8 cellular contexts compared by ENCODE assay signal in the genomic region with DNA sequence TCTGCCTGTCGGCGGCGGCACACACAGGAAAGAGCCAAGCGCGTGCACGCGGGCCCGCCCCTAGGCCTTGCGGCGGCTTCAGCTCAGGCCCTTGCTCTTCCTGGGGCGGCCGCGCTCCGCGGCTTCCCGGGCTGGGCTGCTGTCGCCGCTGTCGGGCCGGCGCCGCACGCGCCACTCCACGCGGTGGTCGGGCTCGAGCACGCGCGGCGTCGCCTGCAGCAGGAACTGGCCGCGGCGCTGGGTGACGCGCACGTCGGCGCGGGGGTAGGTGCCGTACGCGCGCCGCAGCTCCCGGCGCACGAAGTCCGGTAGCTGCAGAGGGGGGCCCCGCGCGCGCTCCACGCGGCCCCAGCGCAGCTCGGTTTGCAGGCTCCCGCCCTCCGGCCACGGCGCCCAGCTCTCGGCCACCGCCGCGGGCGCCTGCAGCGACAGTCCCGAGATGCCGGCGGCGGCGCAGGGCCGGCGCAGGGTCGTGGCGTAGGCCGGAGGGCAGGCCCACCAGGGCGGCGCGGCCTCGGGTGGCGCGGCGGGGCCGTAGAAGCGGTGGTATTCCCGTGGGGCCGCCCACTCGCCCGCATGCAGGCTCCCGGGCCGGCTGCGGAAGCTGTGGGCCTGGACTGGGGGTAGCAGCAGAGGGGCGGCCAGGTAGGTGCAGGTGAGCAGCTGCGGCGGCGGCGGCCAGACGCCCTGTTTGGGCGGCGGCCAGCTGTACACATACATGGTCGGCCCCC. TPM values are rescaled to one million over a fixed set of nuclear protein-coding genes. Genes with fewer than 3 reads are reported as not detected.
DNase-seq lines count a peak whose midpoint lies in the region; ATAC-seq, FAIRE-seq and TF ChIP-seq lines count a peak whose summit lies in the region.

No MANE protein-coding gene starts in this region.

- H3K4ac ChIP-seq in neuronal stem cell (ENCODE audit: low read length): no peak overlapping the region

- TF ChIP-seq CTCF in GM23338 (conservative IDR thresholded peaks at IDR 0.05; ENCODE audit: low read depth in 2 of 2): no peak

- H2BK5ac ChIP-seq in neuronal stem cell (ENCODE audit: low read length): peak overlapping the region; percentile 3

- H3K9ac ChIP-seq in neuronal stem cell (ENCODE audit: low read depth, low read length, poor library complexity): peak overlapping the region; percentile 90

- H3K27ac ChIP-seq in GM23338 (ENCODE audit: low read depth) (peak overlapping the region; percentile 90; the same call in 1 of the 2 replicates), neuronal stem cell (replicated peaks; ENCODE audit: low read length) (no peak overlapping the region), substantia nigra (ENCODE audit: low read depth, low read length, poor library complexity, severe bottlenecking) (peak overlapping the region; percentile 71)

- H3K27me3 ChIP-seq in GM23338 (ENCODE audit: insufficient read depth) (no peaks in the 10 kb centered on the region), neuronal stem cell (ENCODE audit: control insufficient read depth in 3 of 3, insufficient read depth in 3 of 3, low read depth in 1 of 3, low read length in 3 of 3) (peaks cover 0 to 7% (median 2%) of the 10 kb centered on the region in 3 experiments)

- peaks cover 6% of the 10 kb centered on the region; the same call in 1 of the 2 replicates for H3K36me3 ChIP-seq in GM23338 (ENCODE audit: insufficient read depth)
- peaks cover 0 to 4% of the 10 kb centered on the region in 2 donors for H3K36me3 ChIP-seq in neuronal stem cell (replicated peaks in 1 of 2; ENCODE audit: control insufficient read depth in 2 of 2, insufficient read depth in 2 of 2, low read length in 2 of 2)

- H3K9me3 ChIP-seq in neuronal stem cell (replicated peaks in 1 of 2; ENCODE audit: control insufficient read depth in 2 of 2, insufficient read depth in 1 of 2, low read depth in 1 of 2, low read length in 2 of 2): no peaks in the 10 kb centered on the region

- no peak overlapping the region for H4K8ac ChIP-seq in neuronal stem cell (ENCODE audit: low read depth, low read length)

- H3K4me3 ChIP-seq in GM23338: peak overlapping the region; percentile 97
- H3K4me3 ChIP-seq in neuronal stem cell (ENCODE audit: low read length in 2 of 2): peak overlapping the region; percentile 73 to 80

- H3K4me1 Mint-ChIP-seq in GM23338: peaks cover 44% of the 10 kb centered on the region

- H3K27ac Mint-ChIP-seq in GM23338: peak overlapping the region; percentile 94

- H2AFZ ChIP-seq in GM23338: peak overlapping the region; percentile 74; the same call in 1 of the 2 replicates
- peak overlapping the region; percentile 93 for H2AFZ ChIP-seq in neuronal stem cell (ENCODE audit: low read length)

- H3K18ac ChIP-seq in neuronal stem cell (ENCODE audit: low read length): peak overlapping the region; percentile 94

- peaks cover 35% of the 10 kb centered on the region for H3F3A ChIP-seq in GM23338 (replicated peaks; ENCODE audit: low read depth)

- H3K14ac ChIP-seq in neuronal stem cell (ENCODE audit: low read length): peak overlapping the region; percentile 21

- DNase-seq in ELF-1 (ENCODE audit: low read depth, low spot score): peak; percentile 76
- DNase-seq in GM23338 (ENCODE audit: low spot score): peak; percentile 89
- peak; percentile 74 for DNase-seq in LHCN-M2 (ENCODE audit: low read depth)
- peak; percentile 43 for DNase-seq in SHP77 treated with DMSO at 0.1 percent for 48 hours (lab: John Stamatoyannopoulos, UW)
- DNase-seq in activated gamma-delta T cell treated with Interleukin-2 at 50 U/mL for 16 hours: peak; percentile 86
- DNase-seq in frontal cortex (ENCODE audit: low spot score in 2 of 2): peak; percentile 81 to 88
- DNase-seq in neuronal stem cell (ENCODE audit: low spot score): peak; percentile 48
- DNase-seq in substantia nigra (lab: John Stamatoyannopoulos, UW): peak in 46 of 49 donors; percentile 15 to 88 (median 58)

- H3K23ac ChIP-seq in neuronal stem cell (ENCODE audit: low read depth, low read length, poor library complexity): peak overlapping the region; percentile 76

- H3K9me2 ChIP-seq in GM23338 (ENCODE audit: insufficient read depth): no peaks in the 10 kb centered on the region

- peak overlapping the region; percentile 93 for H3K4me3 Mint-ChIP-seq in GM23338

- WGBS in neuronal stem cell (ENCODE audit: extremely low coverage in 2 of 2, insufficient read length in 2 of 2, insufficient replicate concordance in 1 of 2), 2 donors: no CpG with 5 or more reads among the region's 104 CpGs

- H3K9me3 Mint-ChIP-seq in GM23338: no peaks in the 10 kb centered on the region; the same call in 2 of the 3 replicates

- no peak for FAIRE-seq in frontal cortex (lab: Jason Lieb, UNC)

- H3K79me1 ChIP-seq in neuronal stem cell (ENCODE audit: low read depth, low read length): no peaks in the 10 kb centered on the region

- no peak overlapping the region for H2BK12ac ChIP-seq in neuronal stem cell (ENCODE audit: low read length)

- peaks cover 22% of the 10 kb centered on the region for H3K27me3 Mint-ChIP-seq in GM23338 (ENCODE audit: insufficient read depth, low read depth, poor library complexity)

- H2AK5ac ChIP-seq in neuronal stem cell (ENCODE audit: low read depth, low read length): peak overlapping the region; percentile 84

- H4K20me1 ChIP-seq in GM23338 (replicated peaks; ENCODE audit: insufficient read depth): peaks cover 11% of the 10 kb centered on the region

- peaks cover 44% of the 10 kb centered on the region for H3K4me1 ChIP-seq in GM23338 (ENCODE audit: insufficient read depth)
- H3K4me1 ChIP-seq in neuronal stem cell (ENCODE audit: control insufficient read depth in 2 of 2, insufficient read depth in 1 of 2, low read depth in 1 of 2, low read length in 2 of 2): peaks cover 7 to 20% of the 10 kb centered on the region in 2 donors

- ATAC-seq in GM23338: peak; percentile 74

- H3K4me2 ChIP-seq in GM23338 (peak overlapping the region; percentile 99), neuronal stem cell (ENCODE audit: insufficient read depth, low read length, poor library complexity, severe bottlenecking) (peak overlapping the region; percentile 95)

- no peak overlapping the region for H2BK15ac ChIP-seq in neuronal stem cell (ENCODE audit: low read length)

- H3K79me2 ChIP-seq in GM23338 (replicated peaks; ENCODE audit: insufficient read depth): peaks cover 33% of the 10 kb centered on the region

- no peak overlapping the region for H4K91ac ChIP-seq in neuronal stem cell (ENCODE audit: low read depth, low read length, poor library complexity)

- peak overlapping the region; percentile 61 for H2BK120ac ChIP-seq in neuronal stem cell (ENCODE audit: low read depth, low read length)

- peaks cover 26% of the 10 kb centered on the region for H3K36me3 Mint-ChIP-seq in GM23338 (ENCODE audit: low read depth)

TF ChIP-seq in GM23338, 12 proteins besides CTCF, POLR2A, EP300 and RAD21:
- TF ChIP-seq STAT1 (IDR thresholded peaks at IDR 0.05; ENCODE audit: unreplicated experiment) (no peak), CREB1 (CRISPR knock-in tag; IDR thresholded peaks at IDR 0.05; ENCODE audit: low read depth) (peak; percentile 50; the same call in 1 of the 2 replicates)
- TF ChIP-seq, protein P1, sequence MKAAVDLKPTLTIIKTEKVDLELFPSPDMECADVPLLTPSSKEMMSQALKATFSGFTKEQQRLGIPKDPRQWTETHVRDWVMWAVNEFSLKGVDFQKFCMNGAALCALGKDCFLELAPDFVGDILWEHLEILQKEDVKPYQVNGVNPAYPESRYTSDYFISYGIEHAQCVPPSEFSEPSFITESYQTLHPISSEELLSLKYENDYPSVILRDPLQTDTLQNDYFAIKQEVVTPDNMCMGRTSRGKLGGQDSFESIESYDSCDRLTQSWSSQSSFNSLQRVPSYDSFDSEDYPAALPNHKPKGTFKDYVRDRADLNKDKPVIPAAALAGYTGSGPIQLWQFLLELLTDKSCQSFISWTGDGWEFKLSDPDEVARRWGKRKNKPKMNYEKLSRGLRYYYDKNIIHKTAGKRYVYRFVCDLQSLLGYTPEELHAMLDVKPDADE (IDR thresholded peaks at IDR 0.05): 0 out of 2 replicates have a peak, but pooled peaks have one; percentile 15

RNA-seq across cellular contexts. Expression of a gene that starts 0.8 kb away (rescaled TPM):
- total RNA-seq in GM23338 (2014; rRNA removed; shearing (Covaris generic)): 0.69 TPM in 1 of 2 replicates, not detected in the other
- polyA plus RNA-seq in GM23338 (2016; fragmentation: Nextera tagmentation; extraction: Ambion mirVana): 1.1 and 1.5 TPM in 2 replicates
- total RNA-seq in LHCN-M2 (2014; rRNA removed): 0.06 TPM in 1 of 2 replicates, not detected in the other
- not detected for polyA plus RNA-seq in LHCN-M2 (2012)
- 0.82 TPM for total RNA-seq in frontal cortex
- 0.10 TPM for polyA plus RNA-seq in neuronal stem cell (2013, experiment 1 of 2)
- polyA plus RNA-seq in neuronal stem cell (2013, experiment 2 of 2): 0.18 TPM

RNA-seq across cellular contexts. Expression of a gene that starts 18.2 kb away (rescaled TPM):
- 37.0 and 39.2 TPM in 2 replicates for total RNA-seq in GM23338 (2014; rRNA removed; shearing (Covaris generic))
- polyA plus RNA-seq in GM23338 (2016; fragmentation: Nextera tagmentation; extraction: Ambion mirVana): 37.3 and 47.3 TPM in 2 replicates
- total RNA-seq in LHCN-M2 (2014; rRNA removed) (89.3 and 91.4 TPM in 2 replicates), frontal cortex (53.0 TPM)
- 106 TPM for polyA plus RNA-seq in LHCN-M2 (2012)
- polyA plus RNA-seq in neuronal stem cell (2013, experiment 1 of 2): 114 TPM
- polyA plus RNA-seq in neuronal stem cell (2013, experiment 2 of 2): 113 TPM

RNA-seq across cellular contexts. Expression of a gene that starts 29.9 kb away (rescaled TPM):
- total RNA-seq in GM23338 (2014; rRNA removed; shearing (Covaris generic)): 29.7 and 36.1 TPM in 2 replicates
- polyA plus RNA-seq in GM23338 (2016; fragmentation: Nextera tagmentation; extraction: Ambion mirVana): 18.4 and 18.5 TPM in 2 replicates
- total RNA-seq in LHCN-M2 (2014; rRNA removed) (15.9 and 22.5 TPM in 2 replicates), frontal cortex (13.5 TPM)
- polyA plus RNA-seq in LHCN-M2 (2012): 7.9 TPM
- 4.7 TPM for polyA plus RNA-seq in neuronal stem cell (2013, experiment 1 of 2)
- polyA plus RNA-seq in neuronal stem cell (2013, experiment 2 of 2): 4.8 TPM

RNA-seq across cellular contexts. Expression of a gene that starts 32.0 kb away (rescaled TPM):
- 4.0 and 6.8 TPM in 2 replicates for total RNA-seq in GM23338 (2014; rRNA removed; shearing (Covaris generic))
- 1.9 and 2.7 TPM in 2 replicates for polyA plus RNA-seq in GM23338 (2016; fragmentation: Nextera tagmentation; extraction: Ambion mirVana)
- total RNA-seq in LHCN-M2 (2014; rRNA removed): 0.46 TPM in 1 of 2 replicates, not detected in the other
- 1.6 TPM for polyA plus RNA-seq in LHCN-M2 (2012)
- 98.2 TPM for total RNA-seq in frontal cortex
- 2.4 TPM for polyA plus RNA-seq in neuronal stem cell (2013, experiment 1 of 2)
- 1.9 TPM for polyA plus RNA-seq in neuronal stem cell (2013, experiment 2 of 2)

RNA-seq across cellular contexts. Expression of a gene that starts 52.0 kb away (rescaled TPM):
- 96.9 and 101 TPM in 2 replicates for total RNA-seq in GM23338 (2014; rRNA removed; shearing (Covaris generic))
- polyA plus RNA-seq in GM23338 (2016; fragmentation: Nextera tagmentation; extraction: Ambion mirVana): 39.4 and 41.2 TPM in 2 replicates
- total RNA-seq in LHCN-M2 (2014; rRNA removed) (139 and 159 TPM in 2 replicates), frontal cortex (238 TPM)
- 145 TPM for polyA plus RNA-seq in LHCN-M2 (2012)
- polyA plus RNA-seq in neuronal stem cell (2013, experiment 1 of 2): 68.5 TPM
- 66.5 TPM for polyA plus RNA-seq in neuronal stem cell (2013, experiment 2 of 2)
